Comparison of ENCODE assay signal across 1 cellular context in genomic region chr4:5435201-5435600, GRCh38.
TF ChIP-seq lines count a peak whose summit lies in the region.

No MANE protein-coding gene starts in this region.

TF ChIP-seq in GM23338, 12 proteins besides CTCF, POLR2A, EP300 and RAD21 (continued from another document):
- TF ChIP-seq, protein P1, sequence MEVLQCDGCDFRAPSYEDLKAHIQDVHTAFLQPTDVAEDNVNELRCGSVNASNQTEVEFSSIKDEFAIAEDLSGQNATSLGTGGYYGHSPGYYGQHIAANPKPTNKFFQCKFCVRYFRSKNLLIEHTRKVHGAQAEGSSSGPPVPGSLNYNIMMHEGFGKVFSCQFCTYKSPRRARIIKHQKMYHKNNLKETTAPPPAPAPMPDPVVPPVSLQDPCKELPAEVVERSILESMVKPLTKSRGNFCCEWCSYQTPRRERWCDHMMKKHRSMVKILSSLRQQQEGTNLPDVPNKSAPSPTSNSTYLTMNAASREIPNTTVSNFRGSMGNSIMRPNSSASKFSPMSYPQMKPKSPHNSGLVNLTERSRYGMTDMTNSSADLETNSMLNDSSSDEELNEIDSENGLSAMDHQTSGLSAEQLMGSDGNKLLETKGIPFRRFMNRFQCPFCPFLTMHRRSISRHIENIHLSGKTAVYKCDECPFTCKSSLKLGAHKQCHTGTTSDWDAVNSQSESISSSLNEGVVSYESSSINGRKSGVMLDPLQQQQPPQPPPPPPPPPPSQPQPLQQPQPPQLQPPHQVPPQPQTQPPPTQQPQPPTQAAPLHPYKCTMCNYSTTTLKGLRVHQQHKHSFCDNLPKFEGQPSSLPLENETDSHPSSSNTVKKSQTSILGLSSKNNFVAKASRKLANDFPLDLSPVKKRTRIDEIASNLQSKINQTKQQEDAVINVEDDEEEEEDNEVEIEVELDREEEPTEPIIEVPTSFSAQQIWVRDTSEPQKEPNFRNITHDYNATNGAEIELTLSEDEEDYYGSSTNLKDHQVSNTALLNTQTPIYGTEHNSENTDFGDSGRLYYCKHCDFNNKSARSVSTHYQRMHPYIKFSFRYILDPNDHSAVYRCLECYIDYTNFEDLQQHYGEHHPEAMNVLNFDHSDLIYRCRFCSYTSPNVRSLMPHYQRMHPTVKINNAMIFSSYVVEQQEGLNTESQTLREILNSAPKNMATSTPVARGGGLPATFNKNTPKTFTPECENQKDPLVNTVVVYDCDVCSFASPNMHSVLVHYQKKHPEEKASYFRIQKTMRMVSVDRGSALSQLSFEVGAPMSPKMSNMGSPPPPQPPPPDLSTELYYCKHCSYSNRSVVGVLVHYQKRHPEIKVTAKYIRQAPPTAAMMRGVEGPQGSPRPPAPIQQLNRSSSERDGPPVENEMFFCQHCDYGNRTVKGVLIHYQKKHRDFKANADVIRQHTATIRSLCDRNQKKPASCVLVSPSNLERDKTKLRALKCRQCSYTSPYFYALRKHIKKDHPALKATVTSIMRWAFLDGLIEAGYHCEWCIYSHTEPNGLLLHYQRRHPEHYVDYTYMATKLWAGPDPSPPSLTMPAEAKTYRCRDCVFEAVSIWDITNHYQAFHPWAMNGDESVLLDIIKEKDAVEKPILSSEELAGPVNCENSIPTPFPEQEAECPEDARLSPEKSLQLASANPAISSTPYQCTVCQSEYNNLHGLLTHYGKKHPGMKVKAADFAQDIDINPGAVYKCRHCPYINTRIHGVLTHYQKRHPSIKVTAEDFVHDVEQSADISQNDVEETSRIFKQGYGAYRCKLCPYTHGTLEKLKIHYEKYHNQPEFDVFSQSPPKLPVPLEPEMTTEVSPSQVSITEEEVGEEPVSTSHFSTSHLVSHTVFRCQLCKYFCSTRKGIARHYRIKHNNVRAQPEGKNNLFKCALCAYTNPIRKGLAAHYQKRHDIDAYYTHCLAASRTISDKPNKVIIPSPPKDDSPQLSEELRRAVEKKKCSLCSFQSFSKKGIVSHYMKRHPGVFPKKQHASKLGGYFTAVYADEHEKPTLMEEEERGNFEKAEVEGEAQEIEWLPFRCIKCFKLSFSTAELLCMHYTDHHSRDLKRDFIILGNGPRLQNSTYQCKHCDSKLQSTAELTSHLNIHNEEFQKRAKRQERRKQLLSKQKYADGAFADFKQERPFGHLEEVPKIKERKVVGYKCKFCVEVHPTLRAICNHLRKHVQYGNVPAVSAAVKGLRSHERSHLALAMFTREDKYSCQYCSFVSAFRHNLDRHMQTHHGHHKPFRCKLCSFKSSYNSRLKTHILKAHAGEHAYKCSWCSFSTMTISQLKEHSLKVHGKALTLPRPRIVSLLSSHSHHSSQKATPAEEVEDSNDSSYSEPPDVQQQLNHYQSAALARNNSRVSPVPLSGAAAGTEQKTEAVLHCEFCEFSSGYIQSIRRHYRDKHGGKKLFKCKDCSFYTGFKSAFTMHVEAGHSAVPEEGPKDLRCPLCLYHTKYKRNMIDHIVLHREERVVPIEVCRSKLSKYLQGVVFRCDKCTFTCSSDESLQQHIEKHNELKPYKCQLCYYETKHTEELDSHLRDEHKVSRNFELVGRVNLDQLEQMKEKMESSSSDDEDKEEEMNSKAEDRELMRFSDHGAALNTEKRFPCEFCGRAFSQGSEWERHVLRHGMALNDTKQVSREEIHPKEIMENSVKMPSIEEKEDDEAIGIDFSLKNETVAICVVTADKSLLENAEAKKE (CRISPR knock-in tag; IDR thresholded peaks at IDR 0.05) = no peak
- TF ChIP-seq, protein P2, sequence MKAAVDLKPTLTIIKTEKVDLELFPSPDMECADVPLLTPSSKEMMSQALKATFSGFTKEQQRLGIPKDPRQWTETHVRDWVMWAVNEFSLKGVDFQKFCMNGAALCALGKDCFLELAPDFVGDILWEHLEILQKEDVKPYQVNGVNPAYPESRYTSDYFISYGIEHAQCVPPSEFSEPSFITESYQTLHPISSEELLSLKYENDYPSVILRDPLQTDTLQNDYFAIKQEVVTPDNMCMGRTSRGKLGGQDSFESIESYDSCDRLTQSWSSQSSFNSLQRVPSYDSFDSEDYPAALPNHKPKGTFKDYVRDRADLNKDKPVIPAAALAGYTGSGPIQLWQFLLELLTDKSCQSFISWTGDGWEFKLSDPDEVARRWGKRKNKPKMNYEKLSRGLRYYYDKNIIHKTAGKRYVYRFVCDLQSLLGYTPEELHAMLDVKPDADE (IDR thresholded peaks at IDR 0.05) = no peak
- TF ChIP-seq STAT1 (IDR thresholded peaks at IDR 0.05; ENCODE audit: unreplicated experiment) = no peak
